ENCODE assay signal across 11 cellular contexts in the genomic region with DNA sequence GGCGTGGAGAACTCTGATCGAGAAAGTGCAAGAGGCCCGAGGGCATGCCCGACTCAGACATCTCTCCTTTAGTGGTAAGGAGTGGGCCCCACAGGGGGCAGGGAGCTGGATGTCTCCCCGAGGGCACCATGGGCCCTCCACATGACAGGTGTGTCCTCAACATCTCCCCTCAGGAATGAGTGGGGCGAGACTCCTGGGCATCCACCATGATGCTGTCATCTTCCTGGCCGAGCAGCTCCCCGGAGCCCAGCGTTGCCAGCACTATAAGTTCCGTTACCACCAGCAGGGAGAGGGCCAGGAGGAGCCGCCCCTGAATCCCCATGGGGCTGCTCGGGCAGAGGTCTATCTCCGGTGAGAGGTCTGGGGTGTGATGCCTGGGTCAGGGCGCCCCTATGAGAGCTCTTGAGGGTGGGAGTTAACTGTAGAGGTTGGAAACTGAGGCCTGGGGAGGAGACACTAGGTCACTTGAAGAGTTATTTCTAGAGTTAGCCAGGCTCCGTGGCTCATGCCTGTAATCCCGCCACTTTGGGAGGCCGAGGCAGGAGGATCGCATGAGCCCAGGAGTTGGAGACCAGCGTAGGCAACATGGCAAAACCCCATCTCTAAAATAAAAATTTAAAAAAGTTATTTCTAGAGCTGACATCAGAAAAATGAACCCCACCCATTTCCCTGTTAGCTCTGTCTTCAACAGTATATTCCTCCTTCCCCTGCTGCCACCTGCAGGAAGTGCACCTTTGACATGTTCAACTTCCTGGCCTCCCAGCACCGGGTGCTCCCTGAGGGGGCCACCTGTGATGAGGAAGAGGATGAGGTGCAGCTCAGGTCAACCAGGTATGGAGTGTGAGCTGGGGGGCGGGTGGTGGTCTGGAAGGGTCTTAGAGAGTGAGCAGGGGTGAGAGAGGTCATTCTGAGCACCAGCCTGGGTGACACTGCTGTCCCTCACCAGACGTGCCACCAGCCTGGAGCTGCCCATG. TPM values are rescaled to one million over a fixed set of nuclear protein-coding genes. Genes with fewer than 3 reads are reported as not detected.
DNase-seq lines count a peak whose midpoint lies in the region; ATAC-seq and TF ChIP-seq lines count a peak whose summit lies in the region.
"Had no signal": no experiment of that assay in that cellular context is flagged by ENCODE, and none has a peak within 500 bp of the region (broad histone marks: within the 10 kb centered on the region; RNA-seq: fewer than 3 reads in every experiment).

No MANE protein-coding gene starts in this region.

- H3K27ac ChIP-seq in spleen (peak overlapping the region in 2 of 8 donors; percentile 19 to 46), breast epithelium (no peak overlapping the region)
- H3K27ac ChIP-seq: prostate gland had no signal

- 82 to 89% (median 85%) methylated on average over 15 to 22 of the region's 22 CpGs for WGBS in spleen, 5 donors

- ATAC-seq in stimulated activated naive CD8-positive, alpha-beta T cell treated with anti-CD3 and anti-CD28 coated beads, Interleukin-15, amount 100 ng/mL, for 72 hours: no peak
- ATAC-seq in HG03097 (IDR thresholded peaks at IDR 0.05; ENCODE audit: low FRiP score, unreplicated experiment): no peak

- H3K4me3 ChIP-seq in cardiac fibroblast (replicated peaks in 1 of 2; ENCODE audit: low read depth in 2 of 2, low read length in 2 of 2) (no peak overlapping the region), spleen (no peak overlapping the region), breast epithelium (no peak overlapping the region)
- H3K4me3 ChIP-seq: prostate gland had no signal

- peak overlapping the region; percentile 75 for H3K27ac Mint-ChIP-seq in activated naive CD4-positive, alpha-beta T cell treated with anti-CD3 and anti-CD28 coated beads for 36 hours
- peak overlapping the region; percentile 41 to 97 for H3K27ac Mint-ChIP-seq in stimulated activated naive CD8-positive, alpha-beta T cell treated with anti-CD3 and anti-CD28 coated beads, Interleukin-15, amount 100 ng/mL, for 72 hours

- no peak overlapping the region for H3K4me3 Mint-ChIP-seq in activated naive CD4-positive, alpha-beta T cell treated with anti-CD3 and anti-CD28 coated beads for 36 hours
- peak overlapping the region in 1 of 2 donors; percentile 27 for H3K4me3 Mint-ChIP-seq in stimulated activated naive CD8-positive, alpha-beta T cell treated with anti-CD3 and anti-CD28 coated beads, Interleukin-15, amount 100 ng/mL, for 72 hours

- no peaks in the 10 kb centered on the region for H3K27me3 Mint-ChIP-seq in activated naive CD4-positive, alpha-beta T cell treated with anti-CD3 and anti-CD28 coated beads for 36 hours (ENCODE audit: low read depth)
- no peaks in the 10 kb centered on the region for H3K27me3 Mint-ChIP-seq in stimulated activated naive CD8-positive, alpha-beta T cell treated with anti-CD3 and anti-CD28 coated beads, Interleukin-15, amount 100 ng/mL, for 72 hours

- CTCF ChIA-PET in activated naive CD4-positive, alpha-beta T cell treated with anti-CD3 and anti-CD28 coated beads for 36 hours (lab: Charles Lee): interaction anchor here (0.5 to 1.3 kb wide), 9 partner anchors 11 to 175 kb away, joined by 3 to 7 read pairs (median 3); a partner anchor contains a TSS

- H3K36me3 Mint-ChIP-seq in activated naive CD4-positive, alpha-beta T cell treated with anti-CD3 and anti-CD28 coated beads for 36 hours (ENCODE audit: low read depth): peaks cover 33% of the 10 kb centered on the region

- intact Hi-C loops in activated naive CD4-positive, alpha-beta T cell treated with anti-CD3 and anti-CD28 coated beads for 36 hours (cut with micrococcal nuclease): no loop called here
- intact Hi-C loops in spleen (cut with DNase I; ENCODE audit: low total_unique reads): no loop called here
- intact Hi-C loops in breast epithelium (cut with DNase I; ENCODE audit: low total_unique reads): no loop called here

- TF ChIP-seq CTCF in cardiac fibroblast (IDR thresholded peaks at IDR 0.05; ENCODE audit: low read depth, low read length): peak; percentile 19
- peak in 2 of 11 experiments; percentile 9 to 12 for TF ChIP-seq CTCF in spleen (IDR thresholded peaks at IDR 0.05 in 8 of 11, conservative IDR thresholded peaks at IDR 0.05 in 3 of 11)
- no peak for TF ChIP-seq CTCF in breast epithelium (IDR thresholded peaks at IDR 0.05)

- TF ChIP-seq POLR2A in spleen (IDR thresholded peaks at IDR 0.05): no peak
- no peak for TF ChIP-seq POLR2A in breast epithelium (IDR thresholded peaks at IDR 0.05)

- no peaks in the 10 kb centered on the region for H3K9me3 Mint-ChIP-seq in activated naive CD4-positive, alpha-beta T cell treated with anti-CD3 and anti-CD28 coated beads for 36 hours
- H3K9me3 Mint-ChIP-seq in stimulated activated naive CD8-positive, alpha-beta T cell treated with anti-CD3 and anti-CD28 coated beads, Interleukin-15, amount 100 ng/mL, for 72 hours: no peaks in the 10 kb centered on the region

- peaks cover 8 to 54% (median 29%) of the 10 kb centered on the region in 6 donors for H3K4me1 ChIP-seq in spleen
- H3K4me1 ChIP-seq in breast epithelium: peaks cover 5 to 6% of the 10 kb centered on the region in 2 donors

- peak; percentile 56 for DNase-seq in activated naive CD4-positive, alpha-beta T cell treated with anti-CD3 and anti-CD28 coated beads for 36 hours
- DNase-seq in activated naive CD4-positive, alpha-beta T cell treated with Interleukin-2 at 50 U/mL for 16 hours: no peak
- DNase-seq in NAMALWA (ENCODE audit: low spot score): peak; percentile 67
- DNase-seq in cardiac fibroblast (ENCODE audit: low read depth in 2 of 2): no peak
- DNase-seq in stimulated activated naive CD8-positive, alpha-beta T cell treated with anti-CD3 and anti-CD28 coated beads, Interleukin-15, amount 100 ng/mL, for 72 hours: peak in 1 of 2 donors; percentile 37
- no peak for DNase-seq in spleen
- DNase-seq in breast epithelium (ENCODE audit: low spot score in 2 of 2): no peak
- DNase-seq: activated gamma-delta T cell treated with Interleukin-2 at 50 U/mL for 16 hours, NCI-H2227 treated with DMSO at 0.1 percent for 48 hours had no signal

- H3K9me3 ChIP-seq in spleen (no peaks in the 10 kb centered on the region), breast epithelium (no peaks in the 10 kb centered on the region)
- H3K9me3 ChIP-seq: prostate gland had no signal

- H3K36me3 ChIP-seq in spleen: peaks cover 0 to 75% (median 72%) of the 10 kb centered on the region in 6 donors
- H3K36me3 ChIP-seq in breast epithelium: peaks cover 7% of the 10 kb centered on the region

- no peaks in the 10 kb centered on the region for H3K27me3 ChIP-seq in spleen (replicated peaks in 1 of 7)
- H3K27me3 ChIP-seq in breast epithelium: no peaks in the 10 kb centered on the region

- peaks cover 20% of the 10 kb centered on the region for H3K4me1 Mint-ChIP-seq in activated naive CD4-positive, alpha-beta T cell treated with anti-CD3 and anti-CD28 coated beads for 36 hours (ENCODE audit: low read depth)
- H3K4me1 Mint-ChIP-seq in stimulated activated naive CD8-positive, alpha-beta T cell treated with anti-CD3 and anti-CD28 coated beads, Interleukin-15, amount 100 ng/mL, for 72 hours: peaks cover 51% of the 10 kb centered on the region

RNA-seq across cellular contexts. Expression of a gene that starts 5.1 kb away (rescaled TPM):
- 10 to 100 TPM; 51.0 to 52.8 TPM for total RNA-seq in activated naive CD4-positive, alpha-beta T cell treated with anti-CD3 and anti-CD28 coated beads for 36 hours
- total RNA-seq in spleen (10 to 100 TPM; 16.5 to 64.7 (median 43.5) TPM), breast epithelium (10 to 100 TPM in 2 of 3 donors, 1 to 10 TPM in 1; 8.8 to 16.1 (median 14.1) TPM)
- 10 to 100 TPM; 30.1 to 62.9 (median 49.3) TPM for polyA plus RNA-seq in spleen

RNA-seq across cellular contexts. Expression of a gene that starts 8.0 kb away (rescaled TPM):
- 10 to 100 TPM; 41.8 to 44.2 TPM for total RNA-seq in activated naive CD4-positive, alpha-beta T cell treated with anti-CD3 and anti-CD28 coated beads for 36 hours
- 10 to 100 TPM; 27.3 to 65.1 (median 29.7) TPM for total RNA-seq in spleen
- polyA plus RNA-seq in spleen: 10 to 100 TPM; 27.2 to 96.5 (median 60.7) TPM
- total RNA-seq in breast epithelium: 10 to 100 TPM; 15.7 to 37.5 (median 19.5) TPM

RNA-seq across cellular contexts. Expression of a gene that starts 8.3 kb away (rescaled TPM):
- 10 to 100 TPM; 32.4 to 37.7 TPM for total RNA-seq in activated naive CD4-positive, alpha-beta T cell treated with anti-CD3 and anti-CD28 coated beads for 36 hours
- total RNA-seq in spleen: 10 to 100 TPM; 37.5 to 55.7 (median 47.6) TPM
- polyA plus RNA-seq in spleen: 10 to 100 TPM; 61.9 to 71.3 (median 62.1) TPM
- 10 to 100 TPM; 37.4 to 54.1 (median 54.0) TPM for total RNA-seq in breast epithelium

RNA-seq across cellular contexts. Expression of a gene that starts 11.2 kb away (rescaled TPM):
- total RNA-seq in activated naive CD4-positive, alpha-beta T cell treated with anti-CD3 and anti-CD28 coated beads for 36 hours: 1 to 10 TPM; 5.7 to 9.7 TPM
- 10 to 100 TPM in 5 of 7 donors, 1 to 10 TPM in 2; 7.0 to 19.5 (median 10.7) TPM for total RNA-seq in spleen
- polyA plus RNA-seq in spleen: 10 to 100 TPM; 13.7 to 28.5 (median 18.5) TPM
- 10 to 100 TPM; 12.8 to 15.4 (median 14.2) TPM for total RNA-seq in breast epithelium

RNA-seq across cellular contexts. Expression of a gene that starts 19.4 kb away (rescaled TPM):
- 10 to 100 TPM; 62.0 to 65.8 TPM for total RNA-seq in activated naive CD4-positive, alpha-beta T cell treated with anti-CD3 and anti-CD28 coated beads for 36 hours
- total RNA-seq in spleen: 10 to 100 TPM; 36.6 to 58.2 (median 50.7) TPM
- 10 to 100 TPM; 17.6 to 37.2 (median 27.6) TPM for polyA plus RNA-seq in spleen
- 10 to 100 TPM; 14.2 to 16.2 (median 16.1) TPM for total RNA-seq in breast epithelium

Comparison
In these comparisons a context has a peak if more than half of its experiments do, and no peak if none do; other contexts are left out.
1. DNase-seq: peak in activated naive CD4-positive, alpha-beta T cell treated with anti-CD3 and anti-CD28 coated beads for 36 hours (single experiment) and NAMALWA (single experiment); none in activated naive CD4-positive, alpha-beta T cell treated with Interleukin-2 at 50 U/mL for 16 hours (single experiment), cardiac fibroblast (0 of 2), spleen (single experiment) and breast epithelium (0 of 2).